ENCODE assay signal across 22 cellular contexts in the genomic region with DNA sequence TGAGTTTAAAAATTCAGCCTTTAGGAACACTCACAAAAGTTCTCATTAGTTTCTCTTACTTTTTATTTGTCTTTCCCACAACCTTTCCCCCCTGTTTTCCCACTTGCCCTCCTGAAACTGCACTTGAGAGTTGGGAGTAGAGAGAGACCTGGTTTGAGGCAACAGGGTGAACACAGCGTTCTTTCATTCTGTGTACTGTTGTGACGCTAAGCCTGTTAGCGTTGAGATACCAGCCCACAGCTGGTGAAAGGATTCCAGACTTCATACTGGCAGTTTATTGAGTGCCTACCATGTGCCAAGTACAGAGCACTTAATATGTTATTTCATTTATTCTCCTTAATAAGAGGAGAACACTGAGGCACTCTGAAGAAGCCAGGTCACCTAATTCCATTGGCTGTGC.
"Had no signal": no experiment of that assay in that cellular context is flagged by ENCODE, and none has a peak within 500 bp of the region (broad histone marks: within the 10 kb centered on the region; RNA-seq: fewer than 3 reads in every experiment).

No MANE protein-coding gene starts in this region.

- H3K27me3 Mint-ChIP-seq: activated naive CD8-positive, alpha-beta T cell treated with anti-CD3 and anti-CD28 coated beads, Interleukin-2, amount 50 U/mL, for 24 hours; stimulated activated naive CD8-positive, alpha-beta T cell treated with anti-CD3 and anti-CD28 coated beads, Interleukin-15, Interleukin-2, amounts not matched to agents 100 ng/mL and 50 ng/mL, for 24 hours had no signal

- H3K9me3 Mint-ChIP-seq: activated naive CD8-positive, alpha-beta T cell treated with anti-CD3 and anti-CD28 coated beads, Interleukin-2, amount 50 U/mL, for 24 hours; neural crest cell; stimulated activated naive CD8-positive, alpha-beta T cell treated with anti-CD3 and anti-CD28 coated beads, Interleukin-15, Interleukin-2, amounts not matched to agents 100 ng/mL and 50 ng/mL, for 24 hours had no signal

- H3K4me3 Mint-ChIP-seq: activated naive CD8-positive, alpha-beta T cell treated with anti-CD3 and anti-CD28 coated beads, Interleukin-2, amount 50 U/mL, for 24 hours; neural crest cell; stimulated activated naive CD8-positive, alpha-beta T cell treated with anti-CD3 and anti-CD28 coated beads, Interleukin-15, Interleukin-2, amounts not matched to agents 100 ng/mL and 50 ng/mL, for 24 hours had no signal

- H3K27ac Mint-ChIP-seq: activated naive CD8-positive, alpha-beta T cell treated with anti-CD3 and anti-CD28 coated beads, Interleukin-2, amount 50 U/mL, for 24 hours; stimulated activated naive CD8-positive, alpha-beta T cell treated with anti-CD3 and anti-CD28 coated beads, Interleukin-15, Interleukin-2, amounts not matched to agents 100 ng/mL and 50 ng/mL, for 24 hours had no signal

- H3K9me3 ChIP-seq: lower lobe of right lung, mucosa of descending colon, thyroid gland, upper lobe of right lung had no signal

- DNase-seq: activated CD4-positive, alpha-beta T cell treated with anti-CD3 and anti-CD28 coated beads for 4 hours; activated CD4-positive, alpha-beta T cell treated with anti-CD3 and anti-CD28 coated beads, Interleukin-2, amount 50 U/mL, for 48 hours; activated CD4-positive, CD25-positive, alpha-beta regulatory T cell; activated gamma-delta T cell; activated naive CD4-positive, alpha-beta T cell treated with anti-CD3 and anti-CD28 coated beads, Interleukin-2, amount 50 U/mL, for 16 hours; activated naive CD8-positive, alpha-beta T cell treated with anti-CD3 and anti-CD28 coated beads, Interleukin-2, amount 50 U/mL, for 24 hours; erythroblast; foreskin fibroblast; hippocampal formation; lower lobe of right lung; mesendoderm; mucosa of descending colon; occipital lobe; retina; stimulated activated CD4-positive, alpha-beta T cell treated with anti-CD3 and anti-CD28 coated beads, Interleukin-12 subunit alpha, Interleukin-12 subunit beta, amount 100 ng/mL, for 4 hours; stimulated activated CD4-positive, alpha-beta T cell treated with anti-CD3 and anti-CD28 coated beads, Interleukin-4, amount 100 ng/mL, for 4 hours; substantia nigra; T1000; thyroid gland; upper lobe of right lung had no signal

- ATAC-seq: activated naive CD8-positive, alpha-beta T cell treated with anti-CD3 and anti-CD28 coated beads, Interleukin-2, amount 50 U/mL, for 24 hours; lower lobe of right lung; mucosa of descending colon; upper lobe of right lung had no signal
